Comparison of ENCODE assay signal across 22 cellular contexts in the genomic region with DNA sequence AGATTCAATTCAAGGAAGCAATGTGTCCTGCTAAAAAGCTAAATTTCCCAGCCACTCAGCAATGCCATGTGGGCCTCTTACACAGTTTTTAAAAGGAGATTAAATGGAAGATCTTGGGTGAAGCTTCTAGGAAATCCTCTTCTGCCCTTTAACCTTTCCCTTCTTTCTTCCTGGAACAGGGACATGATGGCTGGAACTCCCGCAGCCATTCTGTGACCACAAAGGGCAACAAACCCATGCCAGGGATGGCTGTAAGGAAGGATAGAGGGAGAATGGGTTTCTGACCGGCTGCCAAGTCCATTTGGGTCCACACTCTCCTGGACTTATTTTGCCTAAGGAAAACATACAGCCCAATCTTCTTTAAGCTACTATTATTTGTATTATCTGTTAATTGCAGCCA. TPM values are rescaled to one million over a fixed set of nuclear protein-coding genes. Genes with fewer than 3 reads are reported as not detected.
A peak's percentile ranks its signal among the peaks of the same experiment; 100 is the strongest.
DNase-seq lines count a peak whose midpoint lies in the region; ATAC-seq, FAIRE-seq and TF ChIP-seq lines count a peak whose summit lies in the region.
"Had no signal": no experiment of that assay in that cellular context is flagged by ENCODE, and none has a peak within 500 bp of the region (broad histone marks: within the 10 kb centered on the region; RNA-seq: fewer than 3 reads in every experiment).

No MANE protein-coding gene starts in this region.

- no peak overlapping the region for H4K91ac ChIP-seq in H1 (replicated peaks; ENCODE audit: insufficient read length, low read length)

- no peaks in the 10 kb centered on the region for H3K27me3 ChIP-seq in H1 (replicated peaks in 1 of 4; ENCODE audit: control insufficient read depth in 3 of 4, extremely low read depth in 1 of 4, insufficient read depth in 3 of 4, low read length in 3 of 4)
- peaks cover 0 to 70% (median 8%) of the 10 kb centered on the region in 7 donors for H3K27me3 ChIP-seq in spleen (replicated peaks in 1 of 7)
- no peaks in the 10 kb centered on the region for H3K27me3 ChIP-seq in vagina
- H3K27me3 ChIP-seq: BE2C had no signal

- no peak overlapping the region for H3K27ac Mint-ChIP-seq in WTC11
- H3K27ac Mint-ChIP-seq: CD4-positive, CD25-positive, alpha-beta regulatory T cell; CD8-positive, alpha-beta memory T cell; HFFc6 had no signal

- no peaks in the 10 kb centered on the region for H3K9me3 ChIP-seq in H1 (ENCODE audit: insufficient read depth in 2 of 2, low read depth in 1 of 2, low read length in 1 of 2)
- no peaks in the 10 kb centered on the region for H3K9me3 ChIP-seq in spleen
- no peaks in the 10 kb centered on the region for H3K9me3 ChIP-seq in vagina
- H3K9me3 ChIP-seq: BE2C had no signal

- no peak overlapping the region for H3K56ac ChIP-seq in H1 (replicated peaks; ENCODE audit: insufficient read length, low read depth, low read length)

- H2BK5ac ChIP-seq in H1 (ENCODE audit: low read depth, low read length): no peak overlapping the region

- no peak overlapping the region for H3K4me3 ChIP-seq in H1 (ENCODE audit: extremely low read depth in 1 of 4, insufficient read depth in 2 of 4, low read depth in 3 of 4, low read length in 4 of 4)
- H3K4me3 ChIP-seq in spleen: no peak overlapping the region
- no peak overlapping the region for H3K4me3 ChIP-seq in vagina

- no peaks in the 10 kb centered on the region for H3K79me1 ChIP-seq in H1 (ENCODE audit: low read depth, low read length)

- no peak overlapping the region for H3K9ac ChIP-seq in H1 (replicated peaks in 1 of 4; ENCODE audit: extremely low read depth in 1 of 4, low read depth in 3 of 4, low read length in 3 of 4)

- no peak for FAIRE-seq in H1 (lab: Jason Lieb, UNC)
- FAIRE-seq: A204.1, G401.6, GM12891, H54 had no signal

- no peak overlapping the region for H3K4me2 ChIP-seq in H1 (ENCODE audit: insufficient read depth in 1 of 2, low read depth in 2 of 2, low read length in 2 of 2)

- peaks cover 10% of the 10 kb centered on the region for H3K4me1 Mint-ChIP-seq in WTC11
- H3K4me1 Mint-ChIP-seq: CD8-positive, alpha-beta memory T cell had no signal

- H3K79me2 ChIP-seq in H1 (ENCODE audit: control insufficient read depth in 1 of 2, insufficient read depth in 2 of 2, low read length in 2 of 2): no peaks in the 10 kb centered on the region

- ATAC-seq in WTC11: no peak

- peaks cover 0 to 3% of the 10 kb centered on the region in 2 experiments for H4K20me1 ChIP-seq in H1 (replicated peaks in 1 of 2; ENCODE audit: control insufficient read depth in 1 of 2, insufficient read depth in 2 of 2, low read length in 2 of 2)

- H3K27me3 Mint-ChIP-seq in WTC11 (ENCODE audit: low read depth): no peaks in the 10 kb centered on the region

- TF ChIP-seq EP300 in H1 (IDR thresholded peaks at IDR 0.05; ENCODE audit: borderline replicate concordance in 1 of 2, low read depth in 2 of 2, low read length in 2 of 2): no peak

- no peak for TF ChIP-seq POLR2A in H1 (IDR thresholded peaks at IDR 0.05; ENCODE audit: control extremely low read depth in 1 of 2, low read depth in 2 of 2, low read length in 2 of 2)
- TF ChIP-seq POLR2A in spleen (IDR thresholded peaks at IDR 0.05): no peak
- TF ChIP-seq POLR2A in vagina (IDR thresholded peaks at IDR 0.05): no peak

- POLR2A ChIA-PET in WTC11 (lab: Charles Lee) (no interaction called here), H1 (lab: Charles Lee; ENCODE audit: partially characterized antibody) (interaction anchor here (0.6 kb wide), 1 partner anchor 144 kb away, joined by 3 read pairs; no protein-coding TSS in a partner anchor)

- H2AFZ ChIP-seq in H1 (ENCODE audit: low read length): no peak overlapping the region

- H3K9me3 Mint-ChIP-seq in WTC11: no peaks in the 10 kb centered on the region
- H3K9me3 Mint-ChIP-seq: CD8-positive, alpha-beta memory T cell; HFFc6 had no signal

- no peak overlapping the region for H4K5ac ChIP-seq in H1 (ENCODE audit: insufficient read length, low read depth, low read length)

- DNase-seq in WTC11 (ENCODE audit: low spot score) (no peak), H1 (ENCODE audit: low read depth in 1 of 2, low spot score in 2 of 2) (no peak), spleen (peak; percentile 7), vagina (ENCODE audit: extremely low spot score in 2 of 2) (no peak), NCI-H1930 (lab: John Stamatoyannopoulos, UW) (no peak), DMS79 (lab: John Stamatoyannopoulos, UW) (no peak)
- DNase-seq in stimulated activated CD4-positive, alpha-beta T cell treated with anti-CD3 and anti-CD28 coated beads, Interleukin-15, amount 100 ng/mL, for 24 hours: no peak
- DNase-seq: ACHN; BE2C; C1 segment of cervical spinal cord; CD4-positive, CD25-positive, alpha-beta regulatory T cell; CD8-positive, alpha-beta memory T cell; COR-L47; DMS 273 treated with DMSO at 0.1 percent for 48 hours; DMS53; HCEC 1CT; HFFc6 had no signal

- H3K14ac ChIP-seq in H1 (ENCODE audit: insufficient read length): no peak overlapping the region

- H4K8ac ChIP-seq in H1 (ENCODE audit: extremely low read depth, insufficient read depth, low read length): no peak overlapping the region

- H3K27ac ChIP-seq in H1 (ENCODE audit: low read depth, low read length): no peak overlapping the region
- H3K27ac ChIP-seq in spleen: no peak overlapping the region
- H3K27ac ChIP-seq in vagina: peak overlapping the region; percentile 37
- H3K27ac ChIP-seq: HL-60 had no signal

- H2BK12ac ChIP-seq in H1 (ENCODE audit: low read depth, low read length): no peak overlapping the region

- H3K4ac ChIP-seq in H1 (replicated peaks; ENCODE audit: insufficient read length, low read depth, low read length): no peak overlapping the region

- H2AK5ac ChIP-seq in H1 (ENCODE audit: low read depth, low read length): no peak overlapping the region

- no peak overlapping the region for H2BK20ac ChIP-seq in H1 (ENCODE audit: low read length)

- intact Hi-C loops in spleen (cut with DNase I; ENCODE audit: low total_unique reads): no loop called here
- intact Hi-C loops in vagina (cut with DNase I): no loop called here

- H2BK15ac ChIP-seq in H1 (ENCODE audit: low read length): no peak overlapping the region

- H3K36me3 Mint-ChIP-seq in WTC11: no peaks in the 10 kb centered on the region
- H3K36me3 Mint-ChIP-seq: CD4-positive, CD25-positive, alpha-beta regulatory T cell; CD8-positive, alpha-beta memory T cell had no signal

- H3K4me1 ChIP-seq in H1 (replicated peaks in 1 of 4; ENCODE audit: control insufficient read depth in 3 of 4, insufficient read depth in 4 of 4, low read length in 3 of 4): peaks cover 0 to 2% (median under 1%) of the 10 kb centered on the region in 4 experiments; a peak in 4 of 7 replicates
- H3K4me1 ChIP-seq in spleen: peaks cover 0 to 13% (median 0%) of the 10 kb centered on the region in 6 donors
- peaks cover 15% of the 10 kb centered on the region for H3K4me1 ChIP-seq in vagina

- H3K18ac ChIP-seq in H1 (ENCODE audit: extremely low read depth, low read length): no peak overlapping the region

- 94% methylated on average over 2 of the region's 2 CpGs; no CpG with 5 or more reads in 1 of the 2 experiments for WGBS in H1 (ENCODE audit: extremely low coverage in 1 of 2, insufficient coverage in 1 of 2, insufficient read length in 1 of 2, insufficient replicate concordance in 2 of 2, low coverage in 1 of 2, low lambda C conversion rate in 2 of 2, missing lambda C conversion rate in 1 of 2), 2 experiments
- WGBS in spleen, 5 donors: 89 to 97% (median 95%) methylated on average over 2 of the region's 2 CpGs

- H3K4me3 Mint-ChIP-seq in WTC11: no peak overlapping the region
- H3K4me3 Mint-ChIP-seq: CD4-positive, CD25-positive, alpha-beta regulatory T cell; CD8-positive, alpha-beta memory T cell; HFFc6 had no signal

- peaks cover 6% of the 10 kb centered on the region; the same call in 1 of the 2 replicates for H3K23me2 ChIP-seq in H1 (ENCODE audit: low read depth, low read length)

- TF ChIP-seq CTCF in WTC11 (IDR thresholded peaks at IDR 0.05) (no peak), H1 (IDR thresholded peaks at IDR 0.05; ENCODE audit: control extremely low read depth in 1 of 3, insufficient read depth in 1 of 3, low read depth in 1 of 3, low read length in 3 of 3) (no peak), spleen (IDR thresholded peaks at IDR 0.05 in 8 of 11, conservative IDR thresholded peaks at IDR 0.05 in 3 of 11) (no peak), vagina (IDR thresholded peaks at IDR 0.05) (no peak)

- TF ChIP-seq RAD21 in H1 (IDR thresholded peaks at IDR 0.05 in 1 of 2, conservative IDR thresholded peaks at IDR 0.05 in 1 of 2; ENCODE audit: low read depth in 2 of 2, low read length in 2 of 2): no peak

- H2BK120ac ChIP-seq in H1 (replicated peaks; ENCODE audit: low read depth, low read length): no peak overlapping the region

- no peak overlapping the region for H3K23ac ChIP-seq in H1 (ENCODE audit: insufficient read length)

- CTCF ChIA-PET in WTC11 (lab: Charles Lee) (interaction anchor here (1.0 kb wide), 1 partner anchor 14 kb away, joined by 4 read pairs; no protein-coding TSS in a partner anchor), H1 (lab: Charles Lee; ENCODE audit: partially characterized antibody) (interaction anchor here (0.5 to 5.7 kb wide), 7 partner anchors 12 to 259 kb away, joined by 3 to 59 read pairs (median 3); no protein-coding TSS in a partner anchor)

- H3K36me3 ChIP-seq in H1 (ENCODE audit: control insufficient read depth in 2 of 4, insufficient read depth in 4 of 4, low read length in 3 of 4): no peaks in the 10 kb centered on the region
- no peaks in the 10 kb centered on the region for H3K36me3 ChIP-seq in spleen
- H3K36me3 ChIP-seq in vagina: no peaks in the 10 kb centered on the region
- H3K36me3 ChIP-seq: BE2C had no signal

TF ChIP-seq in WTC11, 78 proteins besides CTCF, POLR2A, EP300 and RAD21 (continues in another document):
- TF ChIP-seq RELA (CRISPR knock-in tag; IDR thresholded peaks at IDR 0.05; ENCODE audit: borderline replicate concordance): no peak
- 0 out of 2 replicates have a peak, but pooled peaks have one; percentile 49 for TF ChIP-seq GTF2I (CRISPR knock-in tag; conservative IDR thresholded peaks at IDR 0.05)

TF ChIP-seq in H1, 55 proteins besides CTCF, POLR2A, EP300 and RAD21 (continues in another document):
- TF ChIP-seq BRCA1 (IDR thresholded peaks at IDR 0.05; ENCODE audit: low read depth, low read length) (no peak), FOSL1 (IDR thresholded peaks at IDR 0.05; ENCODE audit: insufficient read depth, low read depth, low read length) (no peak), ASH2L (IDR thresholded peaks at IDR 0.05; ENCODE audit: low read length) (no peak)

RNA-seq across cellular contexts. Expression of a gene that starts 52.6 kb away (rescaled TPM):
- 14.3 to 15.6 TPM (median 14.5 TPM) in 3 replicates for total RNA-seq in WTC11 (2021)
- total RNA-seq in H1 (2021; fragmentation: NEBNext Ultra II Directional; extraction: Animal tissue kit (Norgen Biotek cat#: 25700)): 16.6 and 18.7 TPM in 2 replicates
- 8.6 and 10.2 TPM in 2 replicates for polyA plus RNA-seq in H1 (2011; rRNA removed)
- polyA plus RNA-seq in H1 (2011; cell fraction: cytosol; rRNA removed): 9.5 TPM
- polyA plus RNA-seq in H1 (2011; cell fraction: nucleus; rRNA removed): 10.5 TPM
- polyA plus RNA-seq in H1 (2012, experiment 1 of 2): 9.0 to 13.2 TPM (median 10.2 TPM) in 4 replicates
- polyA plus RNA-seq in H1 (2012, experiment 2 of 2): 0.70 TPM
- 10.7 TPM for polyA plus RNA-seq in H1 (2013, experiment 1 of 2)
- polyA plus RNA-seq in H1 (2013, experiment 2 of 2): 11.2 TPM
- polyA minus RNA-seq in H1 (2011; rRNA and poly(A)+ RNA removed): 15.3 and 16.8 TPM in 2 replicates
- 8.6 TPM for polyA minus RNA-seq in H1 (2011; cell fraction: cytosol; rRNA and poly(A)+ RNA removed)
- 19.0 TPM for polyA minus RNA-seq in H1 (2011; cell fraction: nucleus; rRNA and poly(A)+ RNA removed)
- 1 to 10 TPM; 1.4 to 3.0 (median 2.7) TPM for total RNA-seq in spleen
- 1 to 10 TPM in 2 of 3 donors, under 1 TPM in 1; 0.93 to 1.6 (median 1.3) TPM for polyA plus RNA-seq in spleen
- total RNA-seq in vagina: 36.3 TPM
- polyA plus RNA-seq: CD4-positive, CD25-positive, alpha-beta regulatory T cell; CD8-positive, alpha-beta memory T cell had no signal
